Comparison of ENCODE assay signal across 15 cellular contexts in genomic region chr3:123608263-123608937, GRCh38.
"Had no signal": no experiment of that assay in that cellular context is flagged by ENCODE, and none has a peak within 500 bp of the region (broad histone marks: within the 10 kb centered on the region; RNA-seq: fewer than 3 reads in every experiment).

No MANE protein-coding gene starts in this region.

- ATAC-seq: left colon; naive thymus-derived CD4-positive, alpha-beta T cell; stimulated activated effector memory CD8-positive, alpha-beta T cell treated with anti-CD3 and anti-CD28 coated beads, Interleukin-12 subunit alpha, Interleukin-12 subunit beta, amount 100 ng/mL, for 72 hours; stimulated activated naive CD8-positive, alpha-beta T cell treated with anti-CD3 and anti-CD28 coated beads, Interleukin-15, Interleukin-2, amounts not matched to agents 100 U/mL and 50 U/mL, for 24 hours; upper lobe of right lung had no signal

- H3K4me3 ChIP-seq: coronary artery, dorsolateral prefrontal cortex, suprapubic skin, thyroid gland, upper lobe of right lung had no signal

- H3K4me1 ChIP-seq: suprapubic skin, thyroid gland, upper lobe of right lung had no signal

- H3K27me3 Mint-ChIP-seq: naive thymus-derived CD4-positive, alpha-beta T cell had no signal

- H3K27ac ChIP-seq: dorsolateral prefrontal cortex, suprapubic skin, thyroid gland, upper lobe of right lung had no signal

- H3K36me3 Mint-ChIP-seq: stimulated activated effector memory CD8-positive, alpha-beta T cell treated with anti-CD3 and anti-CD28 coated beads, Interleukin-12 subunit alpha, Interleukin-12 subunit beta, amount 100 ng/mL, for 72 hours had no signal

- H3K36me3 ChIP-seq: thyroid gland had no signal

- H3K9me3 Mint-ChIP-seq: naive thymus-derived CD4-positive, alpha-beta T cell; nephron progenitor cell; stimulated activated effector memory CD8-positive, alpha-beta T cell treated with anti-CD3 and anti-CD28 coated beads, Interleukin-12 subunit alpha, Interleukin-12 subunit beta, amount 100 ng/mL, for 72 hours had no signal

- H3K27me3 ChIP-seq: dorsolateral prefrontal cortex, suprapubic skin, thyroid gland, upper lobe of right lung had no signal

- H3K4me3 Mint-ChIP-seq: naive thymus-derived CD4-positive, alpha-beta T cell; nephron progenitor cell; stimulated activated effector memory CD8-positive, alpha-beta T cell treated with anti-CD3 and anti-CD28 coated beads, Interleukin-12 subunit alpha, Interleukin-12 subunit beta, amount 100 ng/mL, for 72 hours had no signal

- DNase-seq: caudate nucleus; dorsolateral prefrontal cortex; effector CD8-positive, alpha-beta T cell; kidney; left colon; naive thymus-derived CD4-positive, alpha-beta T cell; nephron progenitor cell; stimulated activated CD4-positive, alpha-beta T cell treated with anti-CD3 and anti-CD28 coated beads, Interleukin-4, amount 100 ng/mL, for 1 hour; stimulated activated CD8-positive, alpha-beta memory T cell treated with anti-CD3 and anti-CD28 coated beads, Interleukin-4, amount 100 ng/mL, for 48 hours; stimulated activated naive CD8-positive, alpha-beta T cell treated with anti-CD3 and anti-CD28 coated beads, Interleukin-15, Interleukin-2, amounts not matched to agents 100 U/mL and 50 U/mL, for 24 hours; thyroid gland; upper lobe of right lung had no signal

- H3K9me3 ChIP-seq: suprapubic skin, thyroid gland, upper lobe of right lung had no signal

- H3K4me1 Mint-ChIP-seq: stimulated activated effector memory CD8-positive, alpha-beta T cell treated with anti-CD3 and anti-CD28 coated beads, Interleukin-12 subunit alpha, Interleukin-12 subunit beta, amount 100 ng/mL, for 72 hours had no signal

- H3K27ac Mint-ChIP-seq: naive thymus-derived CD4-positive, alpha-beta T cell; nephron progenitor cell; stimulated activated effector memory CD8-positive, alpha-beta T cell treated with anti-CD3 and anti-CD28 coated beads, Interleukin-12 subunit alpha, Interleukin-12 subunit beta, amount 100 ng/mL, for 72 hours had no signal
